ENCODE assay signal across 1 cellular context in genomic region chr15:61621146-61621545, GRCh38.
TF ChIP-seq lines count a peak whose summit lies in the region.

No MANE protein-coding gene starts in this region.

TF ChIP-seq in K562, 482 proteins besides CTCF, POLR2A, EP300 and RAD21 (continued from another document and continues in another):
- TF ChIP-seq PATZ1 (CRISPR knock-in tag; IDR thresholded peaks at IDR 0.05; ENCODE audit: borderline replicate concordance) (no peak), YY1 (IDR thresholded peaks at IDR 0.05; ENCODE audit: borderline replicate concordance in 1 of 3, control insufficient read depth in 1 of 3, extremely low read depth in 1 of 3, insufficient read depth in 3 of 3, insufficient read length in 1 of 3, insufficient replicate concordance in 2 of 3, low read depth in 1 of 3, low read length in 2 of 3) (no peak), RBBP5 (IDR thresholded peaks at IDR 0.05; ENCODE audit: borderline replicate concordance, insufficient read depth, low read length, poor library complexity, severe bottlenecking) (no peak), ZNF263 (CRISPR knock-in tag; IDR thresholded peaks at IDR 0.05; ENCODE audit: borderline replicate concordance) (no peak), HDAC1 (IDR thresholded peaks at IDR 0.05) (0 out of 4 replicates have a peak, but pooled peaks of 1 of the 2 experiments have one; percentile 16), SAFB2 (IDR thresholded peaks at IDR 0.05; ENCODE audit: borderline replicate concordance, low read depth, low read length, severe bottlenecking) (no peak), DDX20 (tag; IDR thresholded peaks at IDR 0.05; ENCODE audit: low read depth) (no peak), ARID1B (IDR thresholded peaks at IDR 0.05) (peak; percentile 97), NR3C1 (CRISPR knock-in tag; IDR thresholded peaks at IDR 0.05) (no peak), TRIM24 (IDR thresholded peaks at IDR 0.05) (peak; percentile 67 to 69), PCBP1 (IDR thresholded peaks at IDR 0.05; ENCODE audit: low read depth, low read length, poor library complexity, severe bottlenecking) (no peak), CXXC5 (CRISPR knock-in tag; IDR thresholded peaks at IDR 0.05) (no peak), ZBTB33 (CRISPR knock-in tag; IDR thresholded peaks at IDR 0.05) (no peak), MYC (IDR thresholded peaks at IDR 0.05; ENCODE audit: low read depth, low read length) (peak; percentile 22; the same call in 1 of the 2 replicates), MYC (CRISPR knock-in tag; IDR thresholded peaks at IDR 0.05; ENCODE audit: borderline replicate concordance, low read depth) (no peak), PBX2 (CRISPR knock-in tag; IDR thresholded peaks at IDR 0.05; ENCODE audit: low read depth) (no peak), PBX2 (tag; conservative IDR thresholded peaks at IDR 0.05; ENCODE audit: low read depth) (peak; percentile 77), LEF1 (IDR thresholded peaks at IDR 0.05) (peak; percentile 37; the same call in 1 of the 2 replicates), POLR2AphosphoS5 (IDR thresholded peaks at IDR 0.05; ENCODE audit: control insufficient read depth, insufficient read depth, low read depth, low read length) (peak; percentile 88), TAL1 (IDR thresholded peaks at IDR 0.05) (peak; percentile 97), TRIM28 (IDR thresholded peaks at IDR 0.05) (no peak), DPF2 (IDR thresholded peaks at IDR 0.05) (peak; percentile 92), CBFA2T3 (IDR thresholded peaks at IDR 0.05) (peak; percentile 95), SMARCA4 (IDR thresholded peaks at IDR 0.05) (peak; percentile 88), SMARCC2 (IDR thresholded peaks at IDR 0.05; ENCODE audit: low read depth) (0 out of 2 replicates have a peak, but pooled peaks have one; percentile 44), ESRRA (IDR thresholded peaks at IDR 0.05; ENCODE audit: borderline replicate concordance, low read depth) (peak; percentile 87), SOX6 (IDR thresholded peaks at IDR 0.05) (peak; percentile 84), TGIF2 (CRISPR knock-in tag; IDR thresholded peaks at IDR 0.05) (no peak), CHD4 (IDR thresholded peaks at IDR 0.05; ENCODE audit: insufficient read depth, insufficient replicate concordance, low read depth, low read length, poor library complexity, severe bottlenecking) (no peak), MCM5 (IDR thresholded peaks at IDR 0.05; ENCODE audit: low read depth) (no peak), KDM2B (CRISPR knock-in tag; IDR thresholded peaks at IDR 0.05) (no peak), ZEB2 (IDR thresholded peaks at IDR 0.05) (0 out of 2 replicates have a peak, but pooled peaks have one; percentile 32), CCNT2 (IDR thresholded peaks at IDR 0.05; ENCODE audit: borderline replicate concordance, extremely low read depth, insufficient read length, low read depth, low read length) (peak; percentile 75), SMARCA5 (IDR thresholded peaks at IDR 0.05) (no peak), HMGN3 (IDR thresholded peaks at IDR 0.05; ENCODE audit: borderline replicate concordance, extremely low read depth, insufficient read length, low read depth, low read length) (peak; percentile 22), ARID2 (IDR thresholded peaks at IDR 0.05) (no peak), LCOR (CRISPR knock-in tag; IDR thresholded peaks at IDR 0.05) (peak; percentile 48; the same call in 1 of the 2 replicates), NR2F6 (CRISPR knock-in tag; IDR thresholded peaks at IDR 0.05) (no peak), NCOA2 (IDR thresholded peaks at IDR 0.05; ENCODE audit: partially characterized antibody in 2 of 2) (peak in 1 of 2 experiments; percentile 55), STAT5B (CRISPR knock-in tag; IDR thresholded peaks at IDR 0.05) (no peak), ZSCAN32 (CRISPR knock-in tag; IDR thresholded peaks at IDR 0.05) (no peak), KAT8 (IDR thresholded peaks at IDR 0.05; ENCODE audit: low read depth) (no peak), C11orf30 (IDR thresholded peaks at IDR 0.05; ENCODE audit: low read depth) (peak; percentile 33), HOMEZ (CRISPR knock-in tag; IDR thresholded peaks at IDR 0.05) (no peak), GATAD2B (IDR thresholded peaks at IDR 0.05; ENCODE audit: borderline replicate concordance) (peak; percentile 30; the same call in 1 of the 2 replicates), HNRNPUL1 (IDR thresholded peaks at IDR 0.05; ENCODE audit: low read length) (no peak), ZC3H8 (IDR thresholded peaks at IDR 0.05) (no peak), TCF3 (CRISPR knock-in tag; IDR thresholded peaks at IDR 0.05) (peak; percentile 93), ATF7 (IDR thresholded peaks at IDR 0.05) (0 out of 2 replicates have a peak, but pooled peaks have one; percentile 23), RREB1 (CRISPR knock-in tag; IDR thresholded peaks at IDR 0.05) (no peak), DACH1 (IDR thresholded peaks at IDR 0.05; ENCODE audit: partially characterized antibody) (peak; percentile 91), FOXA1 (IDR thresholded peaks at IDR 0.05; ENCODE audit: borderline replicate concordance) (no peak), TEAD4 (IDR thresholded peaks at IDR 0.05; ENCODE audit: low read length) (peak; percentile 96), TEAD4 (CRISPR knock-in tag; IDR thresholded peaks at IDR 0.05; ENCODE audit: borderline replicate concordance) (no peak), FOS (IDR thresholded peaks at IDR 0.05; ENCODE audit: extremely low read depth, insufficient read length) (no peak), NCOR1 (IDR thresholded peaks at IDR 0.05) (peak; percentile 89)
- TF ChIP-seq, protein P1, sequence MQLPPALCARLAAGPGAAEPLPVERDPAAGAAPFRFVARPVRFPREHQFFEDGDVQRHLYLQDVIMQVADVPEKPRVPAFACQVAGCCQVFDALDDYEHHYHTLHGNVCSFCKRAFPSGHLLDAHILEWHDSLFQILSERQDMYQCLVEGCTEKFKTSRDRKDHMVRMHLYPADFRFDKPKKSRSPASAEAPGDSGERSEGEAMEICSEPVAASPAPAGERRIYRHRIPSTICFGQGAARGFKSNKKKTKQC (CRISPR knock-in tag; IDR thresholded peaks at IDR 0.05), result no peak
- TF ChIP-seq, protein P2, sequence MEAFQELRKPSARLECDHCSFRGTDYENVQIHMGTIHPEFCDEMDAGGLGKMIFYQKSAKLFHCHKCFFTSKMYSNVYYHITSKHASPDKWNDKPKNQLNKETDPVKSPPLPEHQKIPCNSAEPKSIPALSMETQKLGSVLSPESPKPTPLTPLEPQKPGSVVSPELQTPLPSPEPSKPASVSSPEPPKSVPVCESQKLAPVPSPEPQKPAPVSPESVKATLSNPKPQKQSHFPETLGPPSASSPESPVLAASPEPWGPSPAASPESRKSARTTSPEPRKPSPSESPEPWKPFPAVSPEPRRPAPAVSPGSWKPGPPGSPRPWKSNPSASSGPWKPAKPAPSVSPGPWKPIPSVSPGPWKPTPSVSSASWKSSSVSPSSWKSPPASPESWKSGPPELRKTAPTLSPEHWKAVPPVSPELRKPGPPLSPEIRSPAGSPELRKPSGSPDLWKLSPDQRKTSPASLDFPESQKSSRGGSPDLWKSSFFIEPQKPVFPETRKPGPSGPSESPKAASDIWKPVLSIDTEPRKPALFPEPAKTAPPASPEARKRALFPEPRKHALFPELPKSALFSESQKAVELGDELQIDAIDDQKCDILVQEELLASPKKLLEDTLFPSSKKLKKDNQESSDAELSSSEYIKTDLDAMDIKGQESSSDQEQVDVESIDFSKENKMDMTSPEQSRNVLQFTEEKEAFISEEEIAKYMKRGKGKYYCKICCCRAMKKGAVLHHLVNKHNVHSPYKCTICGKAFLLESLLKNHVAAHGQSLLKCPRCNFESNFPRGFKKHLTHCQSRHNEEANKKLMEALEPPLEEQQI (IDR thresholded peaks at IDR 0.05), result peak; percentile 70; the same call in 1 of the 2 replicates
